22 cellular contexts compared by ENCODE assay signal in the genomic region with DNA sequence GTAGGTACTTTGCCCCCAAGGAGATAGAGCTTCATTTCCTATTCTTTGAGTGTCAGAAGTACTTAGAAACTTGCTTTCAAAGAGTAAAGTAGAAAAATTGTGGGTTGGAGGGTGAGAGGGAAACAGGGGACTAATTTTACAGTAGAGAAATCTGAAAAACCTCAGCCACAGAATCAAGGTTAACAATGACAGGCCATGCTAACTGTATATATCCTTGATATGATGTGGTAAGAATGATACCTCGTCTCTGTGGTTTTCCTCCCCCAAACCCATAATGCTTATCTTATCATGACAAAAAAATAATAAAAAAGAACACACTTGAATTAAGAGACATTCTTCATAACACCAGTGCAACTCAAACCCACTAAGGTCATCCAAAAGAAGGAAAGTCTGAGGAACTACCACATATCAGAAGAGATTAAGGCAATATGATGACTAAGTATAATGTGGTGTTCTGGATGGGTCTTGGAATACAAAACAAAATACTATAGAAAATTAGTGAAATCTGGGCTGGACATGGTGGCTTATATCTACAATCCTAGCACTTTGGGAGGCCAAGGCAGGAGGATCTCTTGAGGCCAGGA.
"Had no signal": no experiment of that assay in that cellular context is flagged by ENCODE, and none has a peak within 500 bp of the region (broad histone marks: within the 10 kb centered on the region; RNA-seq: fewer than 3 reads in every experiment).

No MANE protein-coding gene starts in this region.

- H3K4me1 Mint-ChIP-seq: neural crest cell had no signal

- ATAC-seq: esophagus mucosa, left cardiac atrium, lower lobe of right lung, natural killer cell had no signal

- H3K4me3 Mint-ChIP-seq: immature natural killer cell, memory B cell, mesothelial cell of epicardium, natural killer cell, neural crest cell, type B pancreatic cell had no signal

- H3K27me3 Mint-ChIP-seq: memory B cell had no signal

- FAIRE-seq: urothelium cell line had no signal

- H3K4me1 ChIP-seq: lower lobe of right lung, suprapubic skin, thyroid gland had no signal

- H3K36me3 ChIP-seq: left ventricle myocardium inferior, lower lobe of right lung, sigmoid colon, suprapubic skin, thyroid gland had no signal

- H3K9me3 ChIP-seq: left ventricle myocardium inferior, lower lobe of right lung, sigmoid colon, suprapubic skin, thyroid gland had no signal

- H3K27me3 ChIP-seq: sigmoid colon, suprapubic skin, thyroid gland had no signal

- H3K27ac Mint-ChIP-seq: immature natural killer cell, memory B cell, mesothelial cell of epicardium, natural killer cell, type B pancreatic cell had no signal

- H3K4me3 ChIP-seq: left ventricle myocardium inferior, lower lobe of right lung, sigmoid colon, skin epidermis, suprapubic skin, thyroid gland had no signal

- H3K36me3 Mint-ChIP-seq: immature natural killer cell, mesothelial cell of epicardium, natural killer cell had no signal

- H3K27ac ChIP-seq: left ventricle myocardium inferior, lower lobe of right lung, sigmoid colon, skin epidermis, suprapubic skin, thyroid gland had no signal

- DNase-seq: effector memory CD4-positive, alpha-beta T cell; glutamatergic neuron; kidney; left cardiac atrium; left ventricle myocardium inferior; lower lobe of right lung; natural killer cell; posterior cingulate gyrus; sigmoid colon; stimulated activated CD4-positive, alpha-beta T cell treated with anti-CD3 and anti-CD28 coated beads, Interleukin-2, amount 100 ng/mL, for 24 hours; stimulated activated CD4-positive, alpha-beta T cell treated with anti-CD3 and anti-CD28 coated beads, Interleukin-4, amount 100 ng/mL, for 4 hours; stimulated activated naive CD4-positive, alpha-beta T cell; thyroid gland had no signal

- H3K9me3 Mint-ChIP-seq: memory B cell, mesothelial cell of epicardium, natural killer cell, neural crest cell, type B pancreatic cell had no signal
